Comparison of ENCODE assay signal across 7 cellular contexts in the genomic region with DNA sequence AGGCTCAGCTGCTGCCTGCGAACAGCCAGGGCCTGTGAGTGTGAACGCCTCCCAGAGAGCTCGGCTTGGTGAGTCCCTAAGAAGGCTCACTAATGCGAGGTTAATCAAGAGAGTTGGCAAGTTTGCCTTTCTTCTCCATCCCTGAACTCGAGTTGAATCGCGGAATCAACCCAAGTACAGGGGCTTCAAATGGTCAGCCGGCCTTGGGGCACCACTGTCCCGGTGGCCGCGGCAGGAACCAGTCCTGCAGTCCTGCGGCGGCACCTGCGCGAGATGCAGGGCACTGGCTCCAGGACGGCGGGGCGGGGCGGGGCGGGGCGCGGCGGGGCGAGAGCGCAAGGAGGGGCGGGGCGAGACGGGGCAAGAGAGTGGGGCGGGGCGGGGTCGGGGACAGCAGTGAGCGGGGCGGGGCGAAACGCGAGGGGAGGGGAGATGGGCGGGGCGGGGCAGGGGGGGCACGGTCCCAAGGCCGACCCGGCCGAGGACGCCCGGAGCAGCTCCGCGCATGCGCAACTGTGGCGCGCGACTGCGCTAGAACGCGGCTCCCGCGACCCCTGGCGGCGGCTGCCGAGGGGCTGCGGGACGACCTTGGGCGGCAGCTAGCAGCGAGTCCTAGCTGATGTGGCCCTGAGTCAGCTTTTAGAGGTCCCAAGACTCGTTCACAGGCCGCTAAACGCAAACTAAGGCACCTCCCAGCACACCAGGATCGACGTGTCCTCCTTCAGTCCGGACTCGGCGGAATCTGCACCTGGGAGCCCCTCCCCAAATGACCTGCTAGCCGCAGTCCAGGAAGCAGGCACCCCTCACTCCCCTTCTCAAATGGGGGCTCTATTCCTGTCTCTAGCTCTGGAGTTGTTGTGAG. TPM values are rescaled to one million over a fixed set of nuclear protein-coding genes. Genes with fewer than 3 reads are reported as not detected.
DNase-seq lines count a peak whose midpoint lies in the region; ATAC-seq, FAIRE-seq and TF ChIP-seq lines count a peak whose summit lies in the region.

No MANE protein-coding gene starts in this region.

- peak overlapping the region; percentile 100 for H3K4me2 ChIP-seq in GM12878 (ENCODE audit: control insufficient read depth, insufficient read depth)

- intact Hi-C loops in GM12878 (cut with micrococcal nuclease; ENCODE audit: unreplicated experiment) (loop anchor here (5.0 to 10.0 kb wide), 2 partner anchors 361 to 453 kb away; partner anchors contain the start of gene CALM1), gastrocnemius medialis (cut with DNase I; ENCODE audit: low total_unique reads) (loop anchor here (1.0 to 10.0 kb wide), 11 partner anchors 36 to 501 kb away; partner anchors contain the start of genes PSMC1, RPS6KA5 and TTC7B)

- peak overlapping the region; percentile 63 for H3K4me3 ChIP-seq in GM12878
- peak overlapping the region; percentile 54 to 66 (median 58) for H3K4me3 ChIP-seq in gastrocnemius medialis

- peak overlapping the region; percentile 91 for H2AFZ ChIP-seq in GM12878 (ENCODE audit: control insufficient read depth, low read depth, low read length)

- peak; percentile 96 for ATAC-seq in HG02970 (IDR thresholded peaks at IDR 0.05; ENCODE audit: low FRiP score, unreplicated experiment)
- peak; percentile 98 for ATAC-seq in GM12878
- ATAC-seq in gastrocnemius medialis, result peak; percentile 57 to 61

- H3K9me3 ChIP-seq in GM12878 (replicated peaks; ENCODE audit: control insufficient read depth, insufficient read depth, low read length) (no peaks in the 10 kb centered on the region), gastrocnemius medialis (peaks cover 0 to under 1% (median 0%) of the 10 kb centered on the region in 3 donors)

- no peaks in the 10 kb centered on the region for H3K79me2 ChIP-seq in GM12878 (ENCODE audit: control insufficient read depth, insufficient read depth, low read length)

- H3K4me1 ChIP-seq in GM12878 (ENCODE audit: control insufficient read depth, insufficient read depth, low read length) (peaks cover 6% of the 10 kb centered on the region), gastrocnemius medialis (peaks cover 15 to 29% of the 10 kb centered on the region in 2 donors)

- TF ChIP-seq EP300 in GM12878 (IDR thresholded peaks at IDR 0.05; ENCODE audit: borderline replicate concordance in 1 of 2, control insufficient read depth in 1 of 2, low read depth in 2 of 2, low read length in 2 of 2), result no peak

- H3K27me3 ChIP-seq in GM12878 (replicated peaks in 1 of 2; ENCODE audit: control insufficient read depth in 2 of 2, insufficient read depth in 2 of 2, low read length in 1 of 2) (no peaks in the 10 kb centered on the region; a peak in 1 of 4 replicates), gastrocnemius medialis (no peaks in the 10 kb centered on the region)

- H4K20me1 ChIP-seq in GM12878 (ENCODE audit: control insufficient read depth, insufficient read depth), result no peaks in the 10 kb centered on the region

- in situ Hi-C loops in GM12878 (cut with MboI), result loop anchor here (5.0 kb wide), 1 partner anchor 456 kb away; no protein-coding TSS in a partner anchor
- in situ Hi-C loops in gastrocnemius medialis (cut with MboI; ENCODE audit: low sequenced_read_pairs in 4 of 4), result loop anchor here (5.0 to 25.0 kb wide), 8 partner anchors 63 to 796 kb away; partner anchors contain the start of genes EFCAB11 (in 3 of the 4), TDP1 (in 3 of the 4) and CALM1 (in 1 of the 4)

- 4% methylated on average over 40 of the region's 71 CpGs for WGBS in GM12878 (ENCODE audit: insufficient coverage, insufficient replicate concordance, low lambda C conversion rate, missing lambda C conversion rate)

- no TSS peak for BruUV-seq in GM12878 (replicated peaks; lab: Mats Ljungman, UMichigan)

- TF ChIP-seq CTCF in GM12878 (IDR thresholded peaks at IDR 0.05 in 2 of 3, conservative IDR thresholded peaks at IDR 0.05 in 1 of 3; ENCODE audit: control insufficient read depth in 2 of 3, extremely low read depth in 1 of 3, insufficient read depth in 1 of 3, low read depth in 3 of 3, low read length in 3 of 3), result peak; percentile 76 to 91 (median 87)
- TF ChIP-seq CTCF in gastrocnemius medialis (IDR thresholded peaks at IDR 0.05 in 4 of 5, conservative IDR thresholded peaks at IDR 0.05 in 1 of 5), result peak; percentile 86 to 96 (median 94)

- peak overlapping the region; percentile 42 for H3K27ac ChIP-seq in GM12878 (ENCODE audit: control insufficient read depth, insufficient read depth)
- peak overlapping the region; percentile 91 to 97 (median 95) for H3K27ac ChIP-seq in gastrocnemius medialis

- peak overlapping the region; percentile 84 for H3K9ac ChIP-seq in GM12878 (ENCODE audit: control insufficient read depth, insufficient read depth, low read length)

- DNase-seq in GM18507 (ENCODE audit: extremely low spot score, insufficient read length, low read depth), result peak; percentile 97
- peak; percentile 73 for DNase-seq in NCI-H187 treated with DMSO at 0.1 percent for 48 hours (lab: John Stamatoyannopoulos, UW)
- peak; percentile 95 for DNase-seq in T1000 (lab: John Stamatoyannopoulos, UW)
- peak; percentile 62 for DNase-seq in GM12878 (ENCODE audit: low read depth, low spot score)
- peak; percentile 56 for DNase-seq in iPS DF 4.7 (ENCODE audit: extremely low read depth, low spot score)
- peak; percentile 87 to 90 for DNase-seq in gastrocnemius medialis

- TF ChIP-seq POLR2A in GM12878 (IDR thresholded peaks at IDR 0.05; ENCODE audit: low read depth, low read length) (peak; percentile 83), gastrocnemius medialis (IDR thresholded peaks at IDR 0.05) (peak; percentile 78 to 80)

- H3K36me3 ChIP-seq in GM12878 (ENCODE audit: control insufficient read depth in 2 of 2, insufficient read depth in 2 of 2, low read length in 1 of 2) (no peaks in the 10 kb centered on the region), gastrocnemius medialis (no peaks in the 10 kb centered on the region)

- TF ChIP-seq RAD21 in GM12878 (IDR thresholded peaks at IDR 0.05; ENCODE audit: insufficient read depth, low read depth, low read length), result peak; percentile 48

- POLR2A ChIA-PET in GM12878 (lab: Charles Lee), result interaction anchor here (0.5 to 0.6 kb wide), 2 partner anchors 353 to 1310 kb away, joined by 3 to 5 read pairs; no protein-coding TSS in a partner anchor

- CTCF ChIA-PET in GM12878 (lab: Yijun Ruan, JAX), result interaction anchor here (0.6 to 2.8 kb wide), 30 partner anchors 9 to 1981 kb away, joined by 3 to 18 read pairs (median 4); partner anchors contain the start of gene NRDE2

- RAD21 ChIA-PET in GM12878 (lab: Charles Lee; ENCODE audit: unreplicated experiment), result interaction anchor here (0.9 to 1.4 kb wide), 6 partner anchors 38 to 782 kb away, joined by 3 to 6 read pairs (median 3); no protein-coding TSS in a partner anchor

- SMC1A ChIA-PET in GM12878 (lab: Charles Lee; ENCODE audit: uncharacterized antibody, unreplicated experiment), result interaction anchor here (0.6 to 1.8 kb wide), 11 partner anchors 11 to 1055 kb away, joined by 3 to 6 read pairs (median 3); no protein-coding TSS in a partner anchor

- peak; percentile 24 for FAIRE-seq in GM18507 (lab: Jason Lieb, UNC)
- peak; percentile 56 for FAIRE-seq in GM12878 (lab: Jason Lieb, UNC)

TF ChIP-seq in GM12878, 131 proteins besides CTCF, POLR2A, EP300 and RAD21 (continues in another document):
- TF ChIP-seq SMAD5 (IDR thresholded peaks at IDR 0.05; ENCODE audit: low read depth) (no peak), SUZ12 (IDR thresholded peaks at IDR 0.05; ENCODE audit: unreplicated experiment) (no peak), SP1 (IDR thresholded peaks at IDR 0.05; ENCODE audit: low read depth, low read length) (peak; percentile 27), MXI1 (IDR thresholded peaks at IDR 0.05; ENCODE audit: low read depth, low read length) (no peak), STAT3 (IDR thresholded peaks at IDR 0.05; ENCODE audit: low read depth, low read length) (no peak), ZNF622 (IDR thresholded peaks at IDR 0.05) (no peak), MYB (IDR thresholded peaks at IDR 0.05; ENCODE audit: borderline replicate concordance, low read depth, low read length) (no peak), BRCA1 (IDR thresholded peaks at IDR 0.05; ENCODE audit: low read depth, low read length) (no peak), EED (IDR thresholded peaks at IDR 0.05; ENCODE audit: low read depth) (no peak)
- TF ChIP-seq, protein P1, sequence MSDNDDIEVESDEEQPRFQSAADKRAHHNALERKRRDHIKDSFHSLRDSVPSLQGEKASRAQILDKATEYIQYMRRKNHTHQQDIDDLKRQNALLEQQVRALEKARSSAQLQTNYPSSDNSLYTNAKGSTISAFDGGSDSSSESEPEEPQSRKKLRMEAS (IDR thresholded peaks at IDR 0.05; ENCODE audit: low read depth, low read length), result no peak

RNA-seq across cellular contexts. Expression of gene TTC7B, which starts 58.0 kb away (rescaled TPM):
- total RNA-seq in GM12878 (2013; cell fraction: nucleolus; rRNA removed), result 1.1 TPM in 2 replicates
- total RNA-seq in GM12878 (2014; rRNA removed) (1.1 TPM in 1 of 2 replicates, not detected in the other), GM12878 (2014; rRNA removed; fragmentation: Illumina TruSeq; extraction: Trizol) (0.31 and 0.37 TPM in 2 replicates), GM12878 (2021) (0.54 and 0.66 TPM in 2 replicates), gastrocnemius medialis (10 to 100 TPM; 35.0 to 78.7 (median 36.8) TPM)
- not detected for polyA plus RNA-seq in GM12878 (2011; ENCODE audit: low read depth)
- polyA plus RNA-seq in GM12878 (2011; rRNA removed) (0.06 and 0.20 TPM in 2 replicates), GM12878 (2014; fragmentation: Illumina TruSeq; extraction: Trizol) (0.13 and 0.31 TPM in 2 replicates), GM12878 (2014; fragmentation: Nextera tagmentation; extraction: Ambion mirVana) (under 1 TPM in 1 of 2 experiments, not detected in 1; 0.03 TPM), GM12878 (2014; rRNA removed) (0.12 and 0.47 TPM in 2 replicates), GM12878 (2016; fragmentation: Nextera tagmentation; extraction: Ambion mirVana) (under 1 TPM in 1 of 2 experiments, not detected in 1; under 0.01 TPM)
- 0.23 and 0.43 TPM in 2 replicates for polyA plus RNA-seq in GM12878 (2011; cell fraction: cytosol; rRNA removed)
- polyA plus RNA-seq in GM12878 (2011; cell fraction: nucleus; rRNA removed), result 0.01 and 0.57 TPM in 2 replicates
- 0.03 and 0.52 TPM in 2 replicates for polyA plus RNA-seq in GM12878 (2012)
- polyA minus RNA-seq in GM12878 (2011; rRNA and poly(A)+ RNA removed), result under 0.01 and 0.31 TPM in 2 replicates
- polyA minus RNA-seq in GM12878 (2011; cell fraction: cytosol; rRNA and poly(A)+ RNA removed), result 0.10 TPM in 1 of 2 replicates, not detected in the other
- 0.10 and 0.48 TPM in 2 replicates for polyA minus RNA-seq in GM12878 (2011; cell fraction: nucleus; rRNA and poly(A)+ RNA removed)

Comparison
In these comparisons a context has a peak if more than half of its experiments do, and no peak if none do; other contexts are left out.
1. Peak in every context shown above with its lines: DNase-seq, ATAC-seq, H3K4me3 ChIP-seq and H3K27ac ChIP-seq.
2. RNA of gene TTC7B, which starts 58.0 kb away (total RNA-seq): 35.0 to 78.7 TPM in gastrocnemius medialis; 0.31 to 1.1 TPM in GM12878; every median in the first group is over 10 times any median in the second.